Comparison of ENCODE assay signal across 11 cellular contexts in the genomic region with DNA sequence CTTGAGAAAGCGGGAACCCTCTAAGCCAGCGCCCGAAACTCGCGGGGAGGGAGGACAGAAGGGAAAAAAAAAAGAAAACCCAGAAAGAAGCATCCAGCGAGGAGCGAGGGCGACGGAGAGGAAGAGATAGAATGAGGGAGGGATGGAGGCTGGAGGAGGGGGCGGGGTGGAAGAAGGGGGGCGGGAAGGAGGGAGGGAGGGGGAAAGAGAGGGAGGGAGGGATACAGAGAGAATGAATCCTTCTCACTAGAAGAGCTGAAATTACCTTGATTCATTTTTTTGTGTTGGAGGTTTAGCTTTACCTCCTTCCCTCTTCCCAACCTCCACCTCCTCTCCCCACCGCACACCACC. TPM values are rescaled to one million over a fixed set of nuclear protein-coding genes. Genes with fewer than 3 reads are reported as not detected.
DNase-seq lines count a peak whose midpoint lies in the region; ATAC-seq, FAIRE-seq and TF ChIP-seq lines count a peak whose summit lies in the region.
"Had no signal": no experiment of that assay in that cellular context is flagged by ENCODE, and none has a peak within 500 bp of the region (broad histone marks: within the 10 kb centered on the region; RNA-seq: fewer than 3 reads in every experiment).

No MANE protein-coding gene starts in this region.

- intact Hi-C loops in Caco-2 (cut with micrococcal nuclease; ENCODE audit: unreplicated experiment) (loop anchor here (2.0 kb wide), 1 partner anchor 77 kb away; no protein-coding TSS in a partner anchor), Panc1 (cut with micrococcal nuclease; ENCODE audit: unreplicated experiment) (loop anchor here (10.0 kb wide), 1 partner anchor 345 kb away; no protein-coding TSS in a partner anchor), prostate gland (cut with DNase I) (no loop called here)

- POLR2A ChIA-PET in Caco-2 (lab: Charles Lee), result interaction anchor here (0.6 to 0.7 kb wide), 2 partner anchors 87 to 162 kb away, joined by 3 to 4 read pairs; no protein-coding TSS in a partner anchor
- POLR2A ChIA-PET in Panc1 (lab: Charles Lee), result interaction anchor here (0.7 kb wide), 1 partner anchor 304 kb away, joined by 3 read pairs; no protein-coding TSS in a partner anchor

- no peak for TF ChIP-seq CTCF in Caco-2 (IDR thresholded peaks at IDR 0.05; ENCODE audit: insufficient read depth in 1 of 2, low read depth in 1 of 2, low read length in 1 of 2, severe bottlenecking in 1 of 2, unreplicated experiment in 1 of 2)
- no peak for TF ChIP-seq CTCF in Panc1 (IDR thresholded peaks at IDR 0.05)
- no peak for TF ChIP-seq CTCF in fibroblast of mammary gland (conservative IDR thresholded peaks at IDR 0.05; ENCODE audit: control insufficient read depth, insufficient read depth, low read depth, low read length)
- no peak for TF ChIP-seq CTCF in prostate gland (IDR thresholded peaks at IDR 0.05)
- TF ChIP-seq CTCF in D721Med (IDR thresholded peaks at IDR 0.05; ENCODE audit: insufficient read depth, missing control alignments), result no peak

- H3K27ac Mint-ChIP-seq in Caco-2 (ENCODE audit: unreplicated experiment), result peak overlapping the region; percentile 93

- H3K9me3 ChIP-seq in Caco-2 (no peaks in the 10 kb centered on the region), Panc1 (ENCODE audit: control insufficient read depth, insufficient read depth, low read depth, low read length) (no peaks in the 10 kb centered on the region), prostate gland (no peaks in the 10 kb centered on the region)

- FAIRE-seq in D721Med (lab: Jason Lieb, UNC) (no peak), H54 (lab: Jason Lieb, UNC) (no peak)

- no peak for DNase-seq in Caco-2
- DNase-seq in Panc1 (ENCODE audit: low read depth, low spot score), result no peak
- no peak for DNase-seq in fibroblast of mammary gland (ENCODE audit: low read depth)
- no peak for DNase-seq in prostate gland (ENCODE audit: low spot score)
- no peak for DNase-seq in D721Med (ENCODE audit: insufficient read length, low spot score)
- no peak for DNase-seq in H54 (ENCODE audit: insufficient read length, low spot score)
- DNase-seq in NCI-H1092 treated with DMSO at 0.1 percent for 48 hours (lab: John Stamatoyannopoulos, UW), result no peak
- DNase-seq: activated naive CD4-positive, alpha-beta T cell; DMS153 had no signal

- no peaks in the 10 kb centered on the region for H3K27me3 ChIP-seq in Caco-2 (replicated peaks; ENCODE audit: control insufficient read depth, insufficient read depth, low read length)
- peaks cover 44% of the 10 kb centered on the region for H3K27me3 ChIP-seq in Panc1 (ENCODE audit: control insufficient read depth, insufficient read depth, low read length)
- peaks cover 24% of the 10 kb centered on the region for H3K27me3 ChIP-seq in prostate gland (replicated peaks; ENCODE audit: insufficient read depth)

- in situ Hi-C loops in Panc1 (cut with HindIII; ENCODE audit: low pct_unique_long_range_greater_than_20kb, low sequenced_read_pairs), result loop anchor here (25.0 kb wide), 1 partner anchor 393 kb away; a partner anchor contains a TSS

- no TSS peak for BruUV-seq in Caco-2 (replicated peaks; lab: Mats Ljungman, UMichigan)
- BruUV-seq in Panc1 (replicated peaks; lab: Mats Ljungman, UMichigan), result no TSS peak

- ATAC-seq in Panc1 (no peak), HG02981 (IDR thresholded peaks at IDR 0.05; ENCODE audit: unreplicated experiment) (no peak)

- no peak for TF ChIP-seq POLR2A in prostate gland (IDR thresholded peaks at IDR 0.05)
- no peak for TF ChIP-seq POLR2A in H54 (IDR thresholded peaks at IDR 0.05; ENCODE audit: low read depth, low read length)

- no peaks in the 10 kb centered on the region for H3K27me3 Mint-ChIP-seq in Caco-2 (ENCODE audit: insufficient read depth, unreplicated experiment)

- H3K4me1 Mint-ChIP-seq in Caco-2 (ENCODE audit: low read depth, unreplicated experiment), result peaks cover 7% of the 10 kb centered on the region

- CTCF ChIA-PET in Caco-2 (lab: Charles Lee), result interaction anchor here (0.6 to 4.9 kb wide), 4 partner anchors 13 to 64 kb away, joined by 3 to 69 read pairs (median 3); a partner anchor contains a TSS
- CTCF ChIA-PET in Panc1 (lab: Charles Lee), result no interaction called here

- H3K36me3 ChIP-seq in Caco-2 (ENCODE audit: control insufficient read depth, insufficient read depth, low read length) (no peaks in the 10 kb centered on the region), Panc1 (ENCODE audit: control insufficient read depth, insufficient read depth, low read length) (no peaks in the 10 kb centered on the region), prostate gland (no peaks in the 10 kb centered on the region)

- peaks cover 6% of the 10 kb centered on the region for H3K36me3 Mint-ChIP-seq in Caco-2 (ENCODE audit: insufficient read depth, unreplicated experiment)

- 12% methylated on average over 12 of the region's 12 CpGs for WGBS in prostate gland

- no peak overlapping the region for H3K27ac ChIP-seq in Panc1 (ENCODE audit: low read length)
- no peak overlapping the region for H3K27ac ChIP-seq in prostate gland
- H3K27ac ChIP-seq: KMS-11 had no signal

- H3K4me3 Mint-ChIP-seq in Caco-2 (ENCODE audit: unreplicated experiment), result peak overlapping the region; percentile 90

- peaks cover 5% of the 10 kb centered on the region; the same call in 1 of the 2 replicates for H3K4me1 ChIP-seq in Caco-2
- peaks cover 8% of the 10 kb centered on the region for H3K4me1 ChIP-seq in Panc1 (ENCODE audit: control insufficient read depth, insufficient read depth, low read length)
- H3K4me1 ChIP-seq in prostate gland (replicated peaks), result no peaks in the 10 kb centered on the region

- H3K9me3 Mint-ChIP-seq in Caco-2 (ENCODE audit: unreplicated experiment), result no peaks in the 10 kb centered on the region

- H3K4me3 ChIP-seq in Caco-2 (ENCODE audit: low read depth, low read length) (peak overlapping the region; percentile 51), Panc1 (ENCODE audit: low read depth in 2 of 2, low read length in 2 of 2) (peak overlapping the region; percentile 66 to 92), fibroblast of mammary gland (ENCODE audit: control insufficient read depth, low read depth, low read length) (peak overlapping the region; percentile 41), prostate gland (peak overlapping the region; percentile 17 to 28)

RNA-seq across cellular contexts. Expression of a gene that starts 19.3 kb away (rescaled TPM):
- total RNA-seq in Caco-2 (2022) (7.2 and 8.5 TPM in 2 replicates), Panc1 (2021; ENCODE audit: unreplicated experiment) (0.36 TPM), prostate gland (1 to 10 TPM in 1 of 2 donors, under 1 TPM in 1; 0.87 to 2.5 TPM)
- polyA plus RNA-seq in Panc1 (2012; ENCODE audit: insufficient read length), result 0.21 TPM

Comparison
In these comparisons a context has a peak if more than half of its experiments do, and no peak if none do; other contexts are left out.
1. H3K4me3 ChIP-seq: peak in every context shown above with its lines; median percentile 79 in Panc1; 51 in Caco-2; 41 in fibroblast of mammary gland; 22 in prostate gland.